ENCODE assay signal across 29 cellular contexts in genomic region chr22:47586946-47587345, GRCh38.
"Had no signal": no experiment of that assay in that cellular context is flagged by ENCODE, and none has a peak within 500 bp of the region (broad histone marks: within the 10 kb centered on the region; RNA-seq: fewer than 3 reads in every experiment).

No MANE protein-coding gene starts in this region.

- H3K4me3 Mint-ChIP-seq: memory B cell; mesothelial cell of epicardium; naive B cell; natural killer cell treated with Interleukin-12 subunit alpha and Interleukin-12 subunit beta and Interleukin-15 and Interleukin-18, amount 100 ng/mL, for 72 hours; neural crest cell; stimulated activated naive CD8-positive, alpha-beta T cell treated with anti-CD3 and anti-CD28 coated beads, Interleukin-15, amount 100 ng/mL, for 72 hours had no signal

- H3K4me1 ChIP-seq: parathyroid adenoma, right lobe of liver, testis, tibial nerve, vagina had no signal

- H3K27ac Mint-ChIP-seq: memory B cell; mesothelial cell of epicardium; naive B cell; natural killer cell treated with Interleukin-12 subunit alpha and Interleukin-12 subunit beta and Interleukin-15 and Interleukin-18, amount 100 ng/mL, for 72 hours; progenitor cell of endocrine pancreas; stimulated activated naive CD8-positive, alpha-beta T cell treated with anti-CD3 and anti-CD28 coated beads, Interleukin-15, amount 100 ng/mL, for 72 hours had no signal

- H3K9me3 ChIP-seq: neutrophil, right lobe of liver, testis, vagina had no signal

- H3K36me3 Mint-ChIP-seq: memory B cell; naive B cell; natural killer cell treated with Interleukin-12 subunit alpha and Interleukin-12 subunit beta and Interleukin-15 and Interleukin-18, amount 100 ng/mL, for 72 hours had no signal

- ATAC-seq: mucosa of descending colon; right lobe of liver; stimulated activated naive CD8-positive, alpha-beta T cell treated with anti-CD3 and anti-CD28 coated beads, Interleukin-15, amount 100 ng/mL, for 72 hours had no signal

- H3K27me3 ChIP-seq: neutrophil, testis, tibial nerve, vagina had no signal

- H3K27me3 Mint-ChIP-seq: memory B cell, progenitor cell of endocrine pancreas had no signal

- FAIRE-seq: endometrium, frontal cortex, keratinocyte had no signal

- H3K27ac ChIP-seq: coronary artery, neutrophil, parathyroid adenoma, right lobe of liver, testis, tibial nerve, vagina had no signal

- H3K4me3 ChIP-seq: coronary artery, lung, mucosa of descending colon, right lobe of liver, smooth muscle cell, testis, tibial nerve, vagina had no signal

- H3K9me3 Mint-ChIP-seq: natural killer cell treated with Interleukin-12 subunit alpha and Interleukin-12 subunit beta and Interleukin-15 and Interleukin-18, amount 100 ng/mL, for 72 hours; stimulated activated naive CD8-positive, alpha-beta T cell treated with anti-CD3 and anti-CD28 coated beads, Interleukin-15, amount 100 ng/mL, for 72 hours had no signal

- DNase-seq: dermis blood vessel endothelial cell; effector memory CD4-positive, alpha-beta T cell; erythroblast; hypothalamus; mucosa of descending colon; naive B cell; stimulated activated CD4-positive, alpha-beta T cell treated with anti-CD3 and anti-CD28 coated beads, Interleukin-12 subunit alpha, Interleukin-12 subunit beta, amount 100 ng/mL, for 4 hours; stimulated activated CD4-positive, alpha-beta T cell treated with anti-CD3 and anti-CD28 coated beads, Interleukin-1b, Interleukin-23, amount 100 ng/mL, for 48 hours; stimulated activated CD4-positive, alpha-beta T cell treated with anti-CD3 and anti-CD28 coated beads, Interleukin-4, amount 100 ng/mL, for 1 hour; stimulated activated CD8-positive, alpha-beta memory T cell treated with anti-CD3 and anti-CD28 coated beads, Interleukin-4, amount 100 ng/mL, for 48 hours; stimulated activated naive CD4-positive, alpha-beta T cell; stimulated activated naive CD8-positive, alpha-beta T cell treated with anti-CD3 and anti-CD28 coated beads, Interleukin-15, amount 100 ng/mL, for 72 hours; testis had no signal

- H3K36me3 ChIP-seq: neutrophil, right lobe of liver, tibial nerve, vagina had no signal

- H3K4me1 Mint-ChIP-seq: memory B cell; mesothelial cell of epicardium; naive B cell; neural crest cell; stimulated activated naive CD8-positive, alpha-beta T cell treated with anti-CD3 and anti-CD28 coated beads, Interleukin-15, amount 100 ng/mL, for 72 hours had no signal

- H3K9ac ChIP-seq: parathyroid adenoma had no signal
